14 cellular contexts compared by ENCODE assay signal in the genomic region with DNA sequence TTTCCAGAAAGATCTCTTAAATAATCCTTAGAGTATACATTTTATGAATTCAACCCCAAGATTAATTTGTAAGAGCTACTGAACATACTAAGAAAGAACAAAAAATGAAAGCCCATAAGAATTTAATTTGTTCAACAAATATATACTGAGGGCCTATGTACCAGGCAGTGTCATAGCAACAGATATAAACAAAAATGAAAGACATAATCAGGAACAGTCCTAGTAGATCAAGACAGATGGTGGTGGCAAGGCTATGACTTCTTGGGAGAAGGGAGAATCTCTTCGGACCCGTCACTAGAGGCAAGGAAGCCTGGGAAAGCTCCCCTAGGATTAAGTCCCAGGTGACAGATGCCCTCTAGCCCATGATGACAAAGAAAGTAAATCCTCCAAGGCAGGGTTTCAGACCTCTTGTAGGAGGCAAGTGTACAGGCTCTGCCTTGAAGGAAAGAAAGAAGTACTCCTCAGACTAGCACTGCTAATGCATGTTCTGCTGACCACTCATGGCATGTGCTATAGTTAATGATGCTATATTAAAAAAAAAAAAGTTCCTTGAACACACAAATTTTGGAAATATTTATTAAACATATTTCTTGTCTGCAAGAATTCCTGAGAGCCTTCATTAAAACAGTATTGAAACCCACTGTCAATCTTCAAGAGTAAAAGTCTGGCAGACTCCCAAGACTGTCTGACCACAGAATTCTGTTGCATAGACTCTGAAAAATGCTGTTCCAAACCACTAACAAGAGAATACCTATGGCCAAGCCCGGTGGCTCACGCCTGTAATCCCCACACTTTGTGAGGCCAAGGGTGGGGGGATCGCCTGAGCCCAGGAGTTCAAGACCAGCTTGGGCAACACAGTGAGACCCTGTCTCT. TPM values are rescaled to one million over a fixed set of nuclear protein-coding genes. Genes with fewer than 3 reads are reported as not detected.
DNase-seq lines count a peak whose midpoint lies in the region; ATAC-seq and TF ChIP-seq lines count a peak whose summit lies in the region.
"Had no signal": no experiment of that assay in that cellular context is flagged by ENCODE, and none has a peak within 500 bp of the region (broad histone marks: within the 10 kb centered on the region; RNA-seq: fewer than 3 reads in every experiment).

No MANE protein-coding gene starts in this region.

- H3K27me3 Mint-ChIP-seq in activated CD4-positive, alpha-beta T cell treated with anti-CD3 and anti-CD28 coated beads for 36 hours, result no peaks in the 10 kb centered on the region

- peaks cover 25% of the 10 kb centered on the region for H3K4me1 ChIP-seq in SJSA1 (replicated peaks)
- H3K4me1 ChIP-seq: gastroesophageal sphincter, prostate gland, vagina had no signal

- peak overlapping the region; percentile 39 for H3K27ac ChIP-seq in AG04450 (ENCODE audit: low read depth, low read length)
- peak overlapping the region; percentile 9; the same call in 1 of the 2 replicates for H3K27ac ChIP-seq in SJSA1
- H3K27ac ChIP-seq: C4-2B, gastroesophageal sphincter, prostate gland, vagina had no signal

- CTCF ChIA-PET in AG04450 (lab: Charles Lee), result interaction anchor here (2.0 to 3.7 kb wide), 2 partner anchors 10 to 223 kb away, joined by 10 to 12 read pairs; no protein-coding TSS in a partner anchor
- CTCF ChIA-PET in activated CD4-positive, alpha-beta T cell treated with anti-CD3 and anti-CD28 coated beads for 36 hours (lab: Charles Lee), result interaction anchor here (0.8 to 2.1 kb wide), 3 partner anchors 17 to 41 kb away, joined by 3 to 7 read pairs (median 3); no protein-coding TSS in a partner anchor

- peak; percentile 41 for DNase-seq in AG04450 (ENCODE audit: low read depth, low spot score)
- peak; percentile 37 for DNase-seq in HFF-Myc (ENCODE audit: extremely low read depth, low read depth)
- peak; percentile 66 to 72 for DNase-seq in SJSA1 (ENCODE audit: low read depth in 1 of 2, low spot score in 2 of 2)
- DNase-seq in fibroblast of pulmonary artery (ENCODE audit: low read depth), result peak; percentile 64
- DNase-seq in activated CD4-positive, alpha-beta T cell treated with anti-CD3 and anti-CD28 coated beads for 36 hours, result no peak
- DNase-seq: activated CD4-positive, alpha-beta T cell treated with anti-CD3 and anti-CD28 coated beads for 1 hour; NCI-H1417 had no signal

- H3K4me1 Mint-ChIP-seq in activated CD4-positive, alpha-beta T cell treated with anti-CD3 and anti-CD28 coated beads for 36 hours, result peaks cover 37% of the 10 kb centered on the region

- no peak overlapping the region for H3K27ac Mint-ChIP-seq in activated CD4-positive, alpha-beta T cell treated with anti-CD3 and anti-CD28 coated beads for 36 hours

- intact Hi-C loops in activated CD4-positive, alpha-beta T cell treated with anti-CD3 and anti-CD28 coated beads for 36 hours (cut with DNase I, micrococcal nuclease), result loop anchor here (10.0 kb wide), 2 partner anchors 353 to 533 kb away; a partner anchor contains a TSS

- H3K36me3 ChIP-seq in SJSA1, result peaks cover 57% of the 10 kb centered on the region
- H3K36me3 ChIP-seq: prostate gland had no signal

- H3K9me3 ChIP-seq in AG04450 (ENCODE audit: control insufficient read depth, insufficient read depth, low read length), result no peaks in the 10 kb centered on the region
- H3K9me3 ChIP-seq in SJSA1 (replicated peaks), result no peaks in the 10 kb centered on the region
- H3K9me3 ChIP-seq: gastroesophageal sphincter, prostate gland, vagina had no signal

- TF ChIP-seq CTCF in AG04450 (IDR thresholded peaks at IDR 0.05; ENCODE audit: low read depth, low read length), result no peak
- no peak for TF ChIP-seq CTCF in HFF-Myc (IDR thresholded peaks at IDR 0.05; ENCODE audit: low read depth, low read length, missing control alignments)
- no peak for TF ChIP-seq CTCF in fibroblast of pulmonary artery (IDR thresholded peaks at IDR 0.05; ENCODE audit: low read length, missing control alignments)

- no peak overlapping the region for H3K4me3 Mint-ChIP-seq in activated CD4-positive, alpha-beta T cell treated with anti-CD3 and anti-CD28 coated beads for 36 hours

- H3K9me3 Mint-ChIP-seq in activated CD4-positive, alpha-beta T cell treated with anti-CD3 and anti-CD28 coated beads for 36 hours (ENCODE audit: low read depth), result no peaks in the 10 kb centered on the region

- POLR2A ChIA-PET in AG04450 (lab: Yijun Ruan, JAX), result interaction anchor here (0.6 to 0.7 kb wide), 2 partner anchors 20 to 252 kb away, joined by 3 to 6 read pairs; no protein-coding TSS in a partner anchor
- POLR2A ChIA-PET in activated CD4-positive, alpha-beta T cell treated with anti-CD3 and anti-CD28 coated beads for 36 hours (lab: Charles Lee), result no interaction called here

- H3K4me3 ChIP-seq in AG04450 (ENCODE audit: low read depth, low read length), result no peak overlapping the region
- H3K4me3 ChIP-seq in HFF-Myc (replicated peaks; ENCODE audit: low read depth, low read length), result no peak overlapping the region
- H3K4me3 ChIP-seq in SJSA1, result no peak overlapping the region
- H3K4me3 ChIP-seq in fibroblast of pulmonary artery (replicated peaks; ENCODE audit: low read depth, low read length), result no peak overlapping the region
- H3K4me3 ChIP-seq: gastroesophageal sphincter, prostate gland, vagina had no signal

- H3K36me3 Mint-ChIP-seq in activated CD4-positive, alpha-beta T cell treated with anti-CD3 and anti-CD28 coated beads for 36 hours (ENCODE audit: low read depth), result peaks cover 47% of the 10 kb centered on the region

- ATAC-seq in HG03520 (IDR thresholded peaks at IDR 0.05; ENCODE audit: unreplicated experiment) (no peak), HG03175 (IDR thresholded peaks at IDR 0.05; ENCODE audit: unreplicated experiment) (no peak), GM21515 (IDR thresholded peaks at IDR 0.05; ENCODE audit: unreplicated experiment) (no peak)
- ATAC-seq in activated CD4-positive, alpha-beta T cell treated with anti-CD3 and anti-CD28 coated beads for 36 hours, result no peak
- ATAC-seq: gastroesophageal sphincter had no signal

- no peaks in the 10 kb centered on the region for H3K27me3 ChIP-seq in AG04450 (ENCODE audit: control insufficient read depth, insufficient read depth, low read length)
- no peaks in the 10 kb centered on the region for H3K27me3 ChIP-seq in SJSA1 (replicated peaks)
- H3K27me3 ChIP-seq: gastroesophageal sphincter, vagina had no signal

RNA-seq across cellular contexts. Expression of a gene that starts 31.5 kb away (rescaled TPM):
- 25.7 and 28.8 TPM in 2 replicates for polyA plus RNA-seq in AG04450 (2011; rRNA removed)
- 27.2 and 47.6 TPM in 2 replicates for polyA minus RNA-seq in AG04450 (2011; rRNA and poly(A)+ RNA removed)
- 49.2 and 51.8 TPM in 2 replicates for total RNA-seq in SJSA1 (2014; rRNA removed; shearing (Covaris generic))
- total RNA-seq in activated CD4-positive, alpha-beta T cell treated with anti-CD3 and anti-CD28 coated beads for 36 hours, result 10 to 100 TPM; 39.7 to 41.0 TPM
